Comparison of ENCODE assay signal across 10 cellular contexts in genomic region chr11:313304-313786, GRCh38. TPM values are rescaled to one million over a fixed set of nuclear protein-coding genes. Genes with fewer than 3 reads are reported as not detected.
DNase-seq lines count a peak whose midpoint lies in the region; ATAC-seq, FAIRE-seq and TF ChIP-seq lines count a peak whose summit lies in the region.
"Had no signal": no experiment of that assay in that cellular context is flagged by ENCODE, and none has a peak within 500 bp of the region (broad histone marks: within the 10 kb centered on the region; RNA-seq: fewer than 3 reads in every experiment).

No MANE protein-coding gene starts in this region.

- H3K4me3 Mint-ChIP-seq in T-helper 17 cell, result peak overlapping the region; percentile 99

- WGBS in small intestine, 3 donors, result 33 to 53% (median 49%) methylated on average over 8 of the region's 8 CpGs

- no peak for FAIRE-seq in small intestine (lab: Jason Lieb, UNC)
- FAIRE-seq in GM19239 (lab: Jason Lieb, UNC), result no peak

- DNase-seq in T-helper 17 cell (no peak), cardiac muscle cell (ENCODE audit: low read depth in 1 of 2, low spot score in 1 of 2) (no peak), small intestine (no peak), GM19239 (ENCODE audit: insufficient read length, low spot score) (no peak), amygdala (lab: John Stamatoyannopoulos, UW) (no peak), MV-4-11 (lab: John Stamatoyannopoulos, UW) (no peak), DMS79 (lab: John Stamatoyannopoulos, UW) (no peak)
- DNase-seq: WERI-Rb-1 had no signal

- peaks cover 54% of the 10 kb centered on the region for H3K4me1 Mint-ChIP-seq in T-helper 17 cell

- H3K36me3 ChIP-seq in cardiac muscle cell (no peaks in the 10 kb centered on the region), small intestine (ENCODE audit: control insufficient read depth in 2 of 2, insufficient read depth in 2 of 2, low read length in 2 of 2) (no peaks in the 10 kb centered on the region)
- H3K36me3 ChIP-seq: WERI-Rb-1 had no signal

- no peaks in the 10 kb centered on the region for H3K9me3 ChIP-seq in T-helper 17 cell (ENCODE audit: control insufficient read depth, low read length, poor library complexity, severe bottlenecking)
- H3K9me3 ChIP-seq in cardiac muscle cell (ENCODE audit: low read depth), result no peaks in the 10 kb centered on the region
- no peaks in the 10 kb centered on the region for H3K9me3 ChIP-seq in small intestine (ENCODE audit: control insufficient read depth, low read depth)

- H3K27me3 Mint-ChIP-seq in T-helper 17 cell, result no peaks in the 10 kb centered on the region

- peaks cover 22% of the 10 kb centered on the region for H3K27me3 ChIP-seq in cardiac muscle cell
- no peaks in the 10 kb centered on the region for H3K27me3 ChIP-seq in small intestine (ENCODE audit: control insufficient read depth in 2 of 2, insufficient read depth in 2 of 2, low read length in 2 of 2)

- H3K4me1 ChIP-seq in cardiac muscle cell (ENCODE audit: low read depth), result peaks cover 20% of the 10 kb centered on the region
- peaks cover 0 to 2% of the 10 kb centered on the region in 2 donors for H3K4me1 ChIP-seq in small intestine (ENCODE audit: control insufficient read depth in 2 of 2, insufficient read depth in 1 of 2, low read depth in 1 of 2, low read length in 1 of 2)

- H3K27ac Mint-ChIP-seq in T-helper 17 cell, result peak overlapping the region; percentile 98

- TF ChIP-seq POLR2A in GM19193 (IDR thresholded peaks at IDR 0.05; ENCODE audit: extremely low read depth, insufficient read depth, insufficient read length), result peak; percentile 29

- no peak for TF ChIP-seq CTCF in cardiac muscle cell (IDR thresholded peaks at IDR 0.05; ENCODE audit: low read depth, low read length)

- ATAC-seq in T-helper 17 cell, result no peak

- H3K27ac ChIP-seq in cardiac muscle cell (peak overlapping the region; percentile 90), small intestine (ENCODE audit: low read depth in 1 of 2, low read length in 1 of 2) (peak overlapping the region; percentile 81 to 95)
- H3K27ac ChIP-seq: WERI-Rb-1 had no signal

- no peak overlapping the region for H3K4me3 ChIP-seq in cardiac muscle cell
- peak overlapping the region; percentile 12 to 55 for H3K4me3 ChIP-seq in small intestine (ENCODE audit: low read depth in 1 of 2, low read length in 2 of 2)

- H3K36me3 Mint-ChIP-seq in T-helper 17 cell (ENCODE audit: low read depth), result peaks cover 10% of the 10 kb centered on the region

RNA-seq across cellular contexts. Expression of gene IFITM1, which starts 0.5 kb away (rescaled TPM):
- total RNA-seq in T-helper 17 cell, result 100 to 1,000 TPM; 344 to 363 TPM
- 47.2 and 68.9 TPM in 2 replicates for total RNA-seq in cardiac muscle cell
- 74.3 and 154 TPM in 2 replicates for polyA plus RNA-seq in cardiac muscle cell
- 100 to 1,000 TPM in 1 of 3 donors, 10 to 100 TPM in 1, 1 to 10 TPM in 1; 8.9 to 520 (median 50.0) TPM for polyA plus RNA-seq in small intestine

RNA-seq across cellular contexts. Expression of gene IFITM2, which starts 5.7 kb away (rescaled TPM):
- total RNA-seq in T-helper 17 cell (100 to 1,000 TPM; 550 to 570 TPM), cardiac muscle cell (71.6 and 84.8 TPM in 2 replicates)
- polyA plus RNA-seq in cardiac muscle cell (267 and 368 TPM in 2 replicates), small intestine (100 to 1,000 TPM in 1 of 3 donors, 10 to 100 TPM in 2; 21.7 to 490 (median 71.3) TPM)

RNA-seq across cellular contexts. Expression of gene IFITM3, which starts 7.3 kb away (rescaled TPM):
- total RNA-seq in T-helper 17 cell (10 to 100 TPM in 1 of 2 donors, 1 to 10 TPM in 1; 2.5 to 25.2 TPM), cardiac muscle cell (108 and 137 TPM in 2 replicates)
- polyA plus RNA-seq in cardiac muscle cell (498 and 585 TPM in 2 replicates), small intestine (1,000 to 10,000 TPM in 1 of 3 donors, 100 to 1,000 TPM in 1, 10 to 100 TPM in 1; 49.2 to 1,181 (median 120) TPM)

RNA-seq across cellular contexts. Expression of gene IFITM5, which starts 14.0 kb away (rescaled TPM):
- total RNA-seq in T-helper 17 cell (not detected), cardiac muscle cell (not detected in 2 replicates)
- polyA plus RNA-seq in cardiac muscle cell (0.41 TPM in 1 of 2 replicates, not detected in the other), small intestine (not detected)
- total RNA-seq: mucosa of gallbladder had no signal

RNA-seq across cellular contexts. Expression of gene PGGHG, which starts 24.4 kb away (rescaled TPM):
- total RNA-seq in T-helper 17 cell (100 to 1,000 TPM; 317 to 350 TPM), cardiac muscle cell (29.9 and 88.7 TPM in 2 replicates)
- polyA plus RNA-seq in cardiac muscle cell (33.1 and 42.4 TPM in 2 replicates), small intestine (100 to 1,000 TPM; 118 to 154 (median 127) TPM)
